Comparison of ENCODE assay signal across 8 cellular contexts in genomic region chr5:173327948-173328895, GRCh38. TPM values are rescaled to one million over a fixed set of nuclear protein-coding genes. Genes with fewer than 3 reads are reported as not detected.
A peak's percentile ranks its signal among the peaks of the same experiment; 100 is the strongest.
DNase-seq lines count a peak whose midpoint lies in the region; ATAC-seq and FAIRE-seq lines count a peak whose summit lies in the region.

Gene STC2, minus strand, starts transcription at chr5:173328414. Its CDS starts 221 bp downstream, at chr5:173328193.

- intact Hi-C loops in cardiac septum (cut with DNase I): loop anchor here (10.0 kb wide), 1 partner anchor 127 kb away; no protein-coding TSS in a partner anchor
- intact Hi-C loops in posterior cingulate gyrus (cut with DNase I): no loop called here

- FAIRE-seq in GM18507 (lab: Jason Lieb, UNC): peak; percentile 54

- H2AFZ ChIP-seq in ACC112 (ENCODE audit: low read length, unreplicated experiment): no peak within 1 kb of the TSS

- DNase-seq in GM18507 (ENCODE audit: extremely low spot score, insufficient read length, low read depth): peak; percentile 64
- peak; percentile 72 for DNase-seq in NCI-H2171 (lab: John Stamatoyannopoulos, UW)
- DNase-seq in activated naive CD4-positive, alpha-beta T cell treated with anti-CD3 and anti-CD28 coated beads, Interleukin-2, amount 50 U/mL, for 16 hours: peak; percentile 67
- peak; percentile 84 for DNase-seq in cardiac septum (ENCODE audit: low spot score)
- DNase-seq in posterior cingulate gyrus: peak in 6 of 10 donors; percentile 20 to 91 (median 40)
- no peak for DNase-seq in cerebellum (ENCODE audit: low spot score)

- peaks cover 57% of the 10 kb centered on the region for H3K79me2 ChIP-seq in ACC112 (ENCODE audit: control insufficient read depth, insufficient read depth, low read length, unreplicated experiment)

- peak within 1 kb of the TSS; percentile 92 for H3K4me3 ChIP-seq in ACC112 (ENCODE audit: low read depth, low read length)

- H3K27ac ChIP-seq in ACC112 (ENCODE audit: low read depth, low read length): peak within 1 kb of the TSS; percentile 88

- peaks cover 37% of the 10 kb centered on the region for H3K36me3 ChIP-seq in ACC112 (ENCODE audit: insufficient read depth, low read length)

- ATAC-seq in HG03095 (IDR thresholded peaks at IDR 0.05; ENCODE audit: unreplicated experiment): peak; percentile 47

- peaks cover 42% of the 10 kb centered on the region for H3K4me1 ChIP-seq in ACC112 (ENCODE audit: control insufficient read depth, insufficient read depth, low read length, unreplicated experiment)

- H3K27me3 ChIP-seq in ACC112 (ENCODE audit: insufficient read depth, low read length): no peaks in the 10 kb centered on the region

RNA-seq across cellular contexts. Expression of gene STC2, which starts in this region (rescaled TPM):
- 6.0 TPM for total RNA-seq in cardiac septum
- total RNA-seq in cerebellum: 0.64 TPM
